Comparison of ENCODE assay signal across 9 cellular contexts in genomic region chr2:69933839-69934613, GRCh38. TPM values are rescaled to one million over a fixed set of nuclear protein-coding genes. Genes with fewer than 3 reads are reported as not detected.
DNase-seq lines count a peak whose midpoint lies in the region; ATAC-seq and TF ChIP-seq lines count a peak whose summit lies in the region.
"Had no signal": no experiment of that assay in that cellular context is flagged by ENCODE, and none has a peak within 500 bp of the region (broad histone marks: within the 10 kb centered on the region; RNA-seq: fewer than 3 reads in every experiment).

No MANE protein-coding gene starts in this region.

- 81 to 88% methylated on average over 3 to 4 of the region's 4 CpGs for WGBS in mesodermal cell (ENCODE audit: insufficient coverage in 2 of 2), 2 experiments

- in situ Hi-C loops in brain microvascular endothelial cell (cut with HindIII; ENCODE audit: low pct_ligation_motif_present, low sequenced_read_pairs), result loop anchor here (25.0 kb wide), 1 partner anchor 153 kb away; the partner anchor contains the start of gene PCBP1

- DNase-seq in BJ (ENCODE audit: low read depth) (peak; percentile 53), LHCN-M2 (ENCODE audit: low read depth) (peak; percentile 66), brain microvascular endothelial cell (peak; percentile 92), iPS-NIHi11 (ENCODE audit: low spot score) (no peak), activated gamma-delta T cell treated with Interleukin-2 at 50 U/mL for 16 hours (no peak)
- DNase-seq: naive B cell had no signal

- POLR2A ChIA-PET in BJ (lab: Charles Lee), result interaction anchor here (1.2 kb wide), 1 partner anchor 20 kb away, joined by 4 read pairs; the partner anchor contains the start of gene MXD1

- H3K4me3 ChIP-seq in BJ (ENCODE audit: low read depth, low read length), result no peak overlapping the region
- no peak overlapping the region for H3K4me3 ChIP-seq in brain microvascular endothelial cell (ENCODE audit: low read depth, low read length)
- H3K4me3 ChIP-seq in mesodermal cell (ENCODE audit: extremely low read depth, insufficient read depth, low read length, poor library complexity, severe bottlenecking), result no peak overlapping the region

- peak overlapping the region; percentile 96 for H3K27ac ChIP-seq in brain microvascular endothelial cell
- H3K27ac ChIP-seq in mesodermal cell (ENCODE audit: low read depth, low read length, severe bottlenecking), result peak overlapping the region; percentile 63

- no peaks in the 10 kb centered on the region for H3K27me3 ChIP-seq in BJ (ENCODE audit: control insufficient read depth, insufficient read depth, low read length)
- no peaks in the 10 kb centered on the region for H3K27me3 ChIP-seq in brain microvascular endothelial cell (replicated peaks)

- peaks cover 25% of the 10 kb centered on the region for H3K4me1 ChIP-seq in mesodermal cell (ENCODE audit: control insufficient read depth, insufficient read depth, low read length, poor library complexity, severe bottlenecking)

- H3K9me3 ChIP-seq in mesodermal cell (ENCODE audit: control insufficient read depth, low read length), result no peaks in the 10 kb centered on the region

- H3K36me3 ChIP-seq in BJ (ENCODE audit: control insufficient read depth, insufficient read depth, low read length), result peaks cover 19% of the 10 kb centered on the region
- H3K36me3 ChIP-seq in brain microvascular endothelial cell (replicated peaks), result peaks cover 33% of the 10 kb centered on the region
- peaks cover 46% of the 10 kb centered on the region for H3K36me3 ChIP-seq in mesodermal cell (ENCODE audit: control insufficient read depth, insufficient read depth, low read length)

- CTCF ChIA-PET in BJ (lab: Yijun Ruan, JAX), result interaction anchor here (0.6 to 2.2 kb wide), 6 partner anchors 9 to 137 kb away, joined by 3 to 7 read pairs (median 3); no protein-coding TSS in a partner anchor

- TF ChIP-seq CTCF in BJ (IDR thresholded peaks at IDR 0.05; ENCODE audit: insufficient read depth, low read depth, low read length) (no peak), brain microvascular endothelial cell (IDR thresholded peaks at IDR 0.05; ENCODE audit: low read depth, low read length, missing control alignments) (no peak)

- ATAC-seq in GM18517 (IDR thresholded peaks at IDR 0.05; ENCODE audit: unreplicated experiment), result no peak
- no peak for ATAC-seq in GM19023 (IDR thresholded peaks at IDR 0.05; ENCODE audit: unreplicated experiment)

RNA-seq across cellular contexts. Expression of gene MXD1, which starts 19.1 kb away (rescaled TPM):
- polyA plus RNA-seq in BJ (2011; rRNA removed), result 3.9 and 5.4 TPM in 2 replicates
- polyA minus RNA-seq in BJ (2011; rRNA and poly(A)+ RNA removed), result 4.7 and 5.1 TPM in 2 replicates
- 0.83 and 1.8 TPM in 2 replicates for total RNA-seq in LHCN-M2 (2014; rRNA removed)
- 1.1 TPM for polyA plus RNA-seq in LHCN-M2 (2012)
- 4.9 TPM for polyA plus RNA-seq in mesodermal cell (2013, experiment 1 of 2)
- 4.9 TPM for polyA plus RNA-seq in mesodermal cell (2013, experiment 2 of 2)

RNA-seq across cellular contexts. Expression of gene ASPRV1, which starts 27.4 kb away (rescaled TPM):
- polyA plus RNA-seq in BJ (2011; rRNA removed), result 0.17 and 0.29 TPM in 2 replicates
- not detected in 2 replicates for polyA minus RNA-seq in BJ (2011; rRNA and poly(A)+ RNA removed)
- 0.34 TPM in 1 of 2 replicates, not detected in the other for total RNA-seq in LHCN-M2 (2014; rRNA removed)
- 0.16 TPM for polyA plus RNA-seq in LHCN-M2 (2012)
- 0.85 TPM for polyA plus RNA-seq in mesodermal cell (2013, experiment 1 of 2)
- 0.51 TPM for polyA plus RNA-seq in mesodermal cell (2013, experiment 2 of 2)

RNA-seq across cellular contexts. Expression of gene SNRNP27, which starts 40.3 kb away (rescaled TPM):
- 14.3 and 33.9 TPM in 2 replicates for polyA plus RNA-seq in BJ (2011; rRNA removed)
- 6.4 and 9.7 TPM in 2 replicates for polyA minus RNA-seq in BJ (2011; rRNA and poly(A)+ RNA removed)
- 88.6 and 93.7 TPM in 2 replicates for total RNA-seq in LHCN-M2 (2014; rRNA removed)
- 45.5 TPM for polyA plus RNA-seq in LHCN-M2 (2012)
- polyA plus RNA-seq in mesodermal cell (2013, experiment 1 of 2), result 48.3 TPM
- 52.9 TPM for polyA plus RNA-seq in mesodermal cell (2013, experiment 2 of 2)

Comparison
In these comparisons a context has a peak if more than half of its experiments do, and no peak if none do; other contexts are left out.
1. DNase-seq: peak in BJ (single experiment), LHCN-M2 (single experiment) and brain microvascular endothelial cell (single experiment); none in iPS-NIHi11 (single experiment) and activated gamma-delta T cell treated with Interleukin-2 at 50 U/mL for 16 hours (single experiment).